ENCODE assay signal across 10 cellular contexts in genomic region chr16:85017151-85017550, GRCh38. TPM values are rescaled to one million over a fixed set of nuclear protein-coding genes. Genes with fewer than 3 reads are reported as not detected.
DNase-seq lines count a peak whose midpoint lies in the region.
"Had no signal": no experiment of that assay in that cellular context is flagged by ENCODE, and none has a peak within 500 bp of the region (broad histone marks: within the 10 kb centered on the region; RNA-seq: fewer than 3 reads in every experiment).

No MANE protein-coding gene starts in this region.

- no peak overlapping the region for H4K91ac ChIP-seq in neuronal stem cell (ENCODE audit: low read depth, low read length, poor library complexity)

- no peaks in the 10 kb centered on the region for H3K4me1 ChIP-seq in neuronal stem cell (ENCODE audit: control insufficient read depth in 2 of 2, insufficient read depth in 1 of 2, low read depth in 1 of 2, low read length in 2 of 2)

- no peak overlapping the region for H2AK5ac ChIP-seq in neuronal stem cell (ENCODE audit: low read depth, low read length)

- WGBS in neuronal stem cell (ENCODE audit: extremely low coverage in 2 of 2, insufficient read length in 2 of 2, insufficient replicate concordance in 1 of 2), 2 donors, result no CpG with 5 or more reads among the region's 4 CpGs

- no peaks in the 10 kb centered on the region for H3K9me3 ChIP-seq in neuronal stem cell (replicated peaks in 1 of 2; ENCODE audit: control insufficient read depth in 2 of 2, insufficient read depth in 1 of 2, low read depth in 1 of 2, low read length in 2 of 2)

- no peak overlapping the region for H2AFZ ChIP-seq in neuronal stem cell (ENCODE audit: low read length)

- H2BK12ac ChIP-seq in neuronal stem cell (ENCODE audit: low read length), result no peak overlapping the region

- H3K36me3 ChIP-seq in neuronal stem cell (replicated peaks in 1 of 2; ENCODE audit: control insufficient read depth in 2 of 2, insufficient read depth in 2 of 2, low read length in 2 of 2), result no peaks in the 10 kb centered on the region

- no peak overlapping the region for H2BK5ac ChIP-seq in neuronal stem cell (ENCODE audit: low read length)

- H3K79me1 ChIP-seq in neuronal stem cell (ENCODE audit: low read depth, low read length), result no peaks in the 10 kb centered on the region

- H3K23ac ChIP-seq in neuronal stem cell (ENCODE audit: low read depth, low read length, poor library complexity), result no peak overlapping the region

- H4K8ac ChIP-seq in neuronal stem cell (ENCODE audit: low read depth, low read length), result no peak overlapping the region

- H3K18ac ChIP-seq in neuronal stem cell (ENCODE audit: low read length), result no peak overlapping the region

- peak; percentile 25 for DNase-seq in ELR (ENCODE audit: low read depth)
- peak; percentile 45 for DNase-seq in HCEC 1CT
- DNase-seq in SIG-M5 treated with dmso at 0.1 percent for 504 hours (lab: John Stamatoyannopoulos, UW; ENCODE audit: unreplicated experiment), result peak; percentile 83
- peak; percentile 65 for DNase-seq in iris pigment epithelial cell (ENCODE audit: low read depth)
- no peak for DNase-seq in neuronal stem cell (ENCODE audit: low spot score)
- no peak for DNase-seq in OCI-M2 (lab: John Stamatoyannopoulos, UW; ENCODE audit: unreplicated experiment)
- DNase-seq in NCI-H748 (lab: John Stamatoyannopoulos, UW; ENCODE audit: unreplicated experiment), result no peak
- no peak for DNase-seq in activated CD4-positive, alpha-beta T cell treated with anti-CD3 and anti-CD28 coated beads for 1 hour
- DNase-seq: effector CD4-positive, alpha-beta T cell; immature natural killer cell had no signal

- H3K4me2 ChIP-seq in neuronal stem cell (ENCODE audit: insufficient read depth, low read length, poor library complexity, severe bottlenecking), result no peak overlapping the region

- peaks cover 0 to 4% (median 0%) of the 10 kb centered on the region in 3 experiments for H3K27me3 ChIP-seq in neuronal stem cell (ENCODE audit: control insufficient read depth in 3 of 3, insufficient read depth in 3 of 3, low read depth in 1 of 3, low read length in 3 of 3)

- H3K14ac ChIP-seq in neuronal stem cell (ENCODE audit: low read length), result no peak overlapping the region

- no peak overlapping the region for H3K27ac ChIP-seq in neuronal stem cell (replicated peaks; ENCODE audit: low read length)

- H2BK15ac ChIP-seq in neuronal stem cell (ENCODE audit: low read length), result no peak overlapping the region

- H3K4ac ChIP-seq in neuronal stem cell (ENCODE audit: low read length), result no peak overlapping the region

- no peak overlapping the region for H3K4me3 ChIP-seq in neuronal stem cell (ENCODE audit: low read length in 2 of 2)

- H2BK120ac ChIP-seq in neuronal stem cell (ENCODE audit: low read depth, low read length), result no peak overlapping the region

- H3K9ac ChIP-seq in neuronal stem cell (ENCODE audit: low read depth, low read length, poor library complexity), result no peak overlapping the region

RNA-seq across cellular contexts. Expression of gene ZDHHC7, which starts 5.8 kb away (rescaled TPM):
- polyA plus RNA-seq in neuronal stem cell (2013, experiment 1 of 2), result 32.5 TPM
- 32.9 TPM for polyA plus RNA-seq in neuronal stem cell (2013, experiment 2 of 2)

RNA-seq across cellular contexts. Expression of gene KIAA0513, which starts 10.4 kb away (rescaled TPM):
- 4.4 TPM for polyA plus RNA-seq in neuronal stem cell (2013, experiment 1 of 2)
- polyA plus RNA-seq in neuronal stem cell (2013, experiment 2 of 2), result 5.5 TPM

Comparison
In these comparisons a context has a peak if more than half of its experiments do, and no peak if none do; other contexts are left out.
1. DNase-seq: peak in ELR (single experiment), HCEC 1CT (single experiment), SIG-M5 treated with dmso at 0.1 percent for 504 hours (single experiment) and iris pigment epithelial cell (single experiment); none in neuronal stem cell (single experiment), OCI-M2 (single experiment), NCI-H748 (single experiment) and activated CD4-positive, alpha-beta T cell treated with anti-CD3 and anti-CD28 coated beads for 1 hour (single experiment).